In the genomic region with DNA sequence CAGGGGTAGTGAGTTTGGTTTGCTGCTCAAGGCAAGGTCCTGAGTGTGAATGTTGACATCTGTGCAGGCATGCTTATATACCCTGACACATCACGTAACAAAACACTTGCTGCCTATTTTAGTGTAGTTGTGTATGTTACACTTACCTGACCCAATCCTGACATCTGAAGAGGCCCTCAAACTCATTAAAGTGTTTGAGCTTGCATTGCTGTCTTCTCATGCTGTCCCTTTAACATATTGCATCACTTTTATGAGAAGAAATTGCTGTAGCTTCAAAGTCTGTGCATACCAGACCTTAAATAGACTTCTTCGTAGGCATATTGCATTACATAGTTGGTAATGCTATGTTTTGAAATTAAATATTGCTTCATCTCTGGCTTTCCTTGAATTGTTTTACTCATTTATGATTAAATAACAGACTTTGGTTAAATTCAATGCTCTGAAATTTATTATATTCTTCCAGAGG, we compare ENCODE assay signal across 26 cellular contexts. TPM values are rescaled to one million over a fixed set of nuclear protein-coding genes. Genes with fewer than 3 reads are reported as not detected.
"Had no signal": no experiment of that assay in that cellular context is flagged by ENCODE, and none has a peak within 500 bp of the region (broad histone marks: within the 10 kb centered on the region; RNA-seq: fewer than 3 reads in every experiment).

A gene (minus strand): TSS at position 51 of the 466 bp plus-strand sequence. CDS start 56 bp downstream, outside the sequence.

- H3K27me3 Mint-ChIP-seq: IgD-negative memory B cell had no signal

- H3K36me3 Mint-ChIP-seq: IgD-negative memory B cell had no signal

- DNase-seq: KBM-7, MV-4-11, NCI-H1048, NCI-H1105, NCI-H1417, NCI-H1436 treated with DMSO at 0.1 percent for 48 hours, NCI-H1694, NCI-H187 treated with DMSO at 0.1 percent for 48 hours, NCI-H2029 treated with DMSO at 0.1 percent for 48 hours, NCI-H2171, NCI-H226, NCI-H446, NCI-H510A, NCI-H524 treated with DMSO at 0.1 percent for 48 hours, NCI-H69, NCI-H774, Right ventricle myocardium superior, RPMI8226, SIG-M5 had no signal

- H3K4me1 ChIP-seq: SJSA1 had no signal

- H3K27ac Mint-ChIP-seq: IgD-negative memory B cell had no signal

- H3K9me3 ChIP-seq: SJSA1 had no signal

- FAIRE-seq: RCC 7860 had no signal

- H3K36me3 ChIP-seq: SJSA1 had no signal

- H3K4me1 Mint-ChIP-seq: IgD-negative memory B cell had no signal

- H3K27ac ChIP-seq: SJSA1, SK-N-MC had no signal

- H3K4me3 Mint-ChIP-seq: IgD-negative memory B cell had no signal

- H3K27me3 ChIP-seq: SJSA1 had no signal

- H3K4me3 ChIP-seq: SJSA1, SK-N-MC had no signal

RNA-seq across cellular contexts. Expression of the gene that starts here (rescaled TPM):
- total RNA-seq: HT-29, LHCN-M2, MCF 10A, Right ventricle myocardium superior, SJSA1 had no signal
- polyA plus RNA-seq: IgD-negative memory B cell had no signal
